ENCODE assay signal across 8 cellular contexts in the genomic region with DNA sequence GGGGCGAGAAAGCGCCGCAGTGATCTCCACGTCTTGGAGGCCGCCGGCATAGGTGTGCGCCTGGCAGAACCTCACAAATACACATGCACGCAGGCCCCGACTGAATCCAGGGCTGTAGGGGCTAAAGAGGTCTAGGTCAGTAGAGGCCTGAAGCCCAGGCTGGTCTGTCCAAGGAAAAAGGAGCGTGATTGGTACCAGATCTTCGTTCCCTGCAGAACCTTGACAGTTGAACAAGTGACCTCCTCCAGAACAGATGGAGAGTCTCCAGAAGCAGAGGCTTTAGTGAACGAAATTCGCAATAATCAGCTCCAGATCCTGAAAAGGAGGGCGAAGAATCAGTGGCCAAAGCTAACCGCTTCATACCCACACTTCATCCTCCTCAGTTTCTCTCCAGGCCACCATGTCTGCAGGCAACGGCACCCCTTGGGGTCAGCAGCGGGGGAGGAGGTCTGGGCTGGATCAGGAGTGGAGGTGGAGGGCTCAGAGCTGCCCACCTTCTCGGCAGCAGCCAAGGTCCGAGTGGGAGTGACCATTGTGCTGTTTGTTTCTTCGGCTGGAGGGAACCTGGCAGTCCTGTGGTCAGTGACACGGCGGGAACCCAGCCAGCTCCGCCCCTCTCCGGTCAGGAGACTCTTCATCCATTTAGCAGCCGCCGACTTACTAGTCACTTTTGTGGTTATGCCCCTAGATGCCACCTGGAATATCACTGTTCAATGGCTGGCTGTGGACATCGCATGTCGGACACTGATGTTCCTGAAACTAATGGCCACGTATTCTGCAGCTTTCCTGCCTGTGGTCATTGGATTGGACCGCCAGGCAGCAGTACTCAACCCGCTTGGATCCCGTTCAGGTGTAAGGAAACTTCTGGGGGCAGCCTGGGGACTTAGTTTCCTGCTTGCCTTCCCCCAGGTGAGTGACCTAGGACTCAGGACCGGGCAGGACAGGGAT.
A peak's percentile ranks its signal among the peaks of the same experiment; 100 is the strongest.
DNase-seq lines count a peak whose midpoint lies in the region; ATAC-seq and TF ChIP-seq lines count a peak whose summit lies in the region.

No MANE protein-coding gene starts in this region.

- peak overlapping the region; percentile 99 for H3K4me2 ChIP-seq in MM.1S (ENCODE audit: low read depth, low read length)

- H2AFZ ChIP-seq in MM.1S (ENCODE audit: low read length), result peak overlapping the region; percentile 85

- no peaks in the 10 kb centered on the region for H4K20me1 ChIP-seq in MM.1S (ENCODE audit: insufficient read depth, low read length)

- peak; percentile 82 for ATAC-seq in GM21786 (IDR thresholded peaks at IDR 0.05; ENCODE audit: unreplicated experiment)

- peak overlapping the region; percentile 87 for H3K27ac ChIP-seq in MM.1S (ENCODE audit: low read length)

- H3K36me3 Mint-ChIP-seq in activated T-cell treated with anti-CD3 and anti-CD28 coated beads, Interleukin-2, amount 50 U/mL, for 24 hours (ENCODE audit: low read depth), result peaks cover 75% of the 10 kb centered on the region
- peaks cover 32% of the 10 kb centered on the region for H3K36me3 Mint-ChIP-seq in nephron (ENCODE audit: low read depth)

- H3K4me1 Mint-ChIP-seq in activated T-cell treated with anti-CD3 and anti-CD28 coated beads, Interleukin-2, amount 50 U/mL, for 24 hours (ENCODE audit: low read depth), result peaks cover 62% of the 10 kb centered on the region
- H3K4me1 Mint-ChIP-seq in nephron, result peaks cover 21% of the 10 kb centered on the region

- H3K79me2 ChIP-seq in MM.1S (ENCODE audit: low read length), result peaks cover 20% of the 10 kb centered on the region

- H3K27me3 Mint-ChIP-seq in activated T-cell treated with anti-CD3 and anti-CD28 coated beads, Interleukin-2, amount 50 U/mL, for 24 hours, result no peaks in the 10 kb centered on the region
- no peaks in the 10 kb centered on the region for H3K27me3 Mint-ChIP-seq in nephron (ENCODE audit: low read depth)

- peak overlapping the region; percentile 93 for H3K4me3 Mint-ChIP-seq in activated T-cell treated with anti-CD3 and anti-CD28 coated beads, Interleukin-2, amount 50 U/mL, for 24 hours
- H3K4me3 Mint-ChIP-seq in nephron, result peak overlapping the region; percentile 92 to 98 (median 97)

- H3K4me3 ChIP-seq in MM.1S (ENCODE audit: low read length) (peak overlapping the region; percentile 84), foreskin fibroblast (ENCODE audit: low read depth in 1 of 2, low read length in 2 of 2) (peak overlapping the region; percentile 86 to 97)

- TF ChIP-seq CTCF in MM.1S (IDR thresholded peaks at IDR 0.05; ENCODE audit: low read length) (0 out of 2 replicates have a peak, but pooled peaks have one; percentile 5), foreskin fibroblast (IDR thresholded peaks at IDR 0.05; ENCODE audit: low read depth, low read length) (no peak), nephron (IDR thresholded peaks at IDR 0.05; ENCODE audit: unreplicated experiment in 3 of 3) (no peak)

- H3K9me3 ChIP-seq in MM.1S (replicated peaks; ENCODE audit: insufficient read depth, low read length), result no peaks in the 10 kb centered on the region

- no peaks in the 10 kb centered on the region for H3K9me3 Mint-ChIP-seq in activated T-cell treated with anti-CD3 and anti-CD28 coated beads, Interleukin-2, amount 50 U/mL, for 24 hours
- no peaks in the 10 kb centered on the region for H3K9me3 Mint-ChIP-seq in nephron

- H3K36me3 ChIP-seq in MM.1S (replicated peaks; ENCODE audit: insufficient read depth, low read length), result no peaks in the 10 kb centered on the region

- H3K4me1 ChIP-seq in MM.1S (ENCODE audit: low read length), result peaks cover 7% of the 10 kb centered on the region

- DNase-seq in NCI-H510A treated with DMSO at 0.1 percent for 48 hours (lab: John Stamatoyannopoulos, UW) (peak; percentile 58), NCI-H510A (lab: John Stamatoyannopoulos, UW) (no peak), MM.1S (peak; percentile 78), foreskin fibroblast (peak; percentile 48 to 79), NCI-H1694 treated with DMSO at 0.1 percent for 48 hours (lab: John Stamatoyannopoulos, UW) (no peak)
- peak; percentile 46 for DNase-seq in activated T-cell treated with anti-CD3 and anti-CD28 coated beads, Interleukin-2, amount 50 U/mL, for 24 hours

- no peaks in the 10 kb centered on the region for H3K27me3 ChIP-seq in MM.1S (replicated peaks; ENCODE audit: insufficient read depth, low read length)

- H3K9me2 ChIP-seq in MM.1S (replicated peaks; ENCODE audit: insufficient read depth, low read length), result no peaks in the 10 kb centered on the region

- H3K27ac Mint-ChIP-seq in activated T-cell treated with anti-CD3 and anti-CD28 coated beads, Interleukin-2, amount 50 U/mL, for 24 hours, result peak overlapping the region; percentile 97
- peak overlapping the region; percentile 97 to 99 (median 99) for H3K27ac Mint-ChIP-seq in nephron

- H3K9ac ChIP-seq in MM.1S (ENCODE audit: low read length), result peak overlapping the region; percentile 92

- H3F3A ChIP-seq in MM.1S (ENCODE audit: insufficient read depth, low read length), result peaks cover 29% of the 10 kb centered on the region

Comparison
In these comparisons a context has a peak if more than half of its experiments do, and no peak if none do; other contexts are left out.
1. DNase-seq: peak in NCI-H510A treated with DMSO at 0.1 percent for 48 hours (single experiment), MM.1S (single experiment), activated T-cell treated with anti-CD3 and anti-CD28 coated beads, Interleukin-2, amount 50 U/mL, for 24 hours (single experiment) and foreskin fibroblast (2 of 2); none in NCI-H510A (single experiment) and NCI-H1694 treated with DMSO at 0.1 percent for 48 hours (single experiment).